9 cellular contexts compared by ENCODE assay signal in genomic region chr4:8592366-8593267, GRCh38. TPM values are rescaled to one million over a fixed set of nuclear protein-coding genes. Genes with fewer than 3 reads are reported as not detected.
A peak's percentile ranks its signal among the peaks of the same experiment; 100 is the strongest.
DNase-seq lines count a peak whose midpoint lies in the region; ATAC-seq and TF ChIP-seq lines count a peak whose summit lies in the region.
"Had no signal": no experiment of that assay in that cellular context is flagged by ENCODE, and none has a peak within 500 bp of the region (broad histone marks: within the 10 kb centered on the region; RNA-seq: fewer than 3 reads in every experiment).

TSS of gene CPZ (plus strand) at chr4:8592765. CDS start at chr4:8592834, 69 bp downstream.

- H3K36me3 ChIP-seq in right atrium auricular region (no peaks in the 10 kb centered on the region), lower lobe of right lung (no peaks in the 10 kb centered on the region), uterus (no peaks in the 10 kb centered on the region)
- H3K36me3 ChIP-seq: neutrophil had no signal

- intact Hi-C loops in Right ventricle myocardium inferior (cut with DNase I) (loop anchor here (5.0 kb wide), 1 partner anchor 350 kb away; no protein-coding TSS in a partner anchor), lower lobe of right lung (cut with DNase I) (no loop called here), uterus (cut with DNase I; ENCODE audit: low total_unique reads) (loop anchor here (10.0 kb wide), 1 partner anchor 128 kb away; no protein-coding TSS in a partner anchor)

- no peak within 1 kb of the TSS for H3K27ac ChIP-seq in right atrium auricular region
- H3K27ac ChIP-seq in lower lobe of right lung, result no peak within 1 kb of the TSS
- peak within 1 kb of the TSS; percentile 8 to 23 for H3K27ac ChIP-seq in uterus
- H3K27ac ChIP-seq: neutrophil had no signal

- H3K27me3 ChIP-seq in right atrium auricular region (peaks cover 0 to 13% of the 10 kb centered on the region in 2 donors), lower lobe of right lung (ENCODE audit: low read depth) (peaks cover 57% of the 10 kb centered on the region), uterus (no peaks in the 10 kb centered on the region)

- no peak within 1 kb of the TSS for H3K27ac Mint-ChIP-seq in T-helper 17 cell

- H3K4me1 Mint-ChIP-seq in T-helper 17 cell, result no peaks in the 10 kb centered on the region

- ATAC-seq in Right ventricle myocardium inferior (no peak), lower lobe of right lung (peak; percentile 15 to 17), T-helper 17 cell (no peak), GM19452 (IDR thresholded peaks at IDR 0.05; ENCODE audit: unreplicated experiment) (no peak)

- peaks cover 0 to 11% of the 10 kb centered on the region in 2 donors for H3K4me1 ChIP-seq in right atrium auricular region
- no peaks in the 10 kb centered on the region for H3K4me1 ChIP-seq in lower lobe of right lung
- H3K4me1 ChIP-seq in uterus, result peaks cover 0 to 11% of the 10 kb centered on the region in 2 donors

- no peak within 1 kb of the TSS for H3K4me3 Mint-ChIP-seq in T-helper 17 cell

- peak in 1 of 2 donors; percentile 41 for TF ChIP-seq POLR2A in uterus (IDR thresholded peaks at IDR 0.05)

- H3K27me3 Mint-ChIP-seq in T-helper 17 cell, result peaks cover 66% of the 10 kb centered on the region

- DNase-seq in Right ventricle myocardium inferior (ENCODE audit: missing footprints) (peak; percentile 63), right atrium auricular region (ENCODE audit: low spot score) (no peak), ecto neural progenitor cell (ENCODE audit: low spot score) (peak; percentile 78), lower lobe of right lung (no peak), uterus (peak; percentile 37 to 39), T-helper 17 cell (no peak), NCI-H1436 (lab: John Stamatoyannopoulos, UW) (no peak)

- peak within 1 kb of the TSS in 1 of 2 donors; percentile 34 for H3K4me3 ChIP-seq in right atrium auricular region
- peak within 1 kb of the TSS; percentile 39 for H3K4me3 ChIP-seq in lower lobe of right lung
- peak within 1 kb of the TSS; percentile 17 to 45 for H3K4me3 ChIP-seq in uterus

- no peaks in the 10 kb centered on the region for H3K9me3 ChIP-seq in right atrium auricular region
- H3K9me3 ChIP-seq in lower lobe of right lung, result no peaks in the 10 kb centered on the region
- no peaks in the 10 kb centered on the region for H3K9me3 ChIP-seq in uterus
- H3K9me3 ChIP-seq in T-helper 17 cell (ENCODE audit: control insufficient read depth, low read length, poor library complexity, severe bottlenecking), result no peaks in the 10 kb centered on the region
- H3K9me3 ChIP-seq: neutrophil had no signal

- no peak for TF ChIP-seq CTCF in right atrium auricular region (IDR thresholded peaks at IDR 0.05)
- no peak for TF ChIP-seq CTCF in lower lobe of right lung (IDR thresholded peaks at IDR 0.05)
- no peak for TF ChIP-seq CTCF in uterus (IDR thresholded peaks at IDR 0.05)

- no peaks in the 10 kb centered on the region for H3K36me3 Mint-ChIP-seq in T-helper 17 cell (ENCODE audit: low read depth)

RNA-seq across cellular contexts. Expression of gene CPZ, which starts in this region (rescaled TPM):
- 0.41 TPM for total RNA-seq in Right ventricle myocardium inferior
- 1 to 10 TPM in 1 of 2 donors, under 1 TPM in 1; 0.90 to 1.2 TPM for total RNA-seq in right atrium auricular region
- total RNA-seq in lower lobe of right lung, result 6.0 TPM
- total RNA-seq in uterus, result 10 to 100 TPM in 1 of 4 donors, 1 to 10 TPM in 2, under 1 TPM in 1; 0.29 to 45.8 (median 5.4) TPM
- total RNA-seq in T-helper 17 cell, result not detected

Comparison
In these comparisons a context has a peak if more than half of its experiments do, and no peak if none do; other contexts are left out.
1. Peak in DNase-seq in Right ventricle myocardium inferior; RNA of the gene not detected or under 1 TPM.
2. ATAC-seq: peak in lower lobe of right lung (2 of 2); none in Right ventricle myocardium inferior (single experiment), T-helper 17 cell (single experiment) and GM19452 (single experiment).
3. DNase-seq: peak in ecto neural progenitor cell (single experiment) and uterus (2 of 2); none in right atrium auricular region (single experiment), lower lobe of right lung (single experiment), T-helper 17 cell (0 of 3) and NCI-H1436 (single experiment).
4. H3K27ac ChIP-seq: peak in uterus (2 of 2); none in right atrium auricular region (0 of 2) and lower lobe of right lung (single experiment).